Comparison of ENCODE assay signal across 9 cellular contexts in the genomic region with DNA sequence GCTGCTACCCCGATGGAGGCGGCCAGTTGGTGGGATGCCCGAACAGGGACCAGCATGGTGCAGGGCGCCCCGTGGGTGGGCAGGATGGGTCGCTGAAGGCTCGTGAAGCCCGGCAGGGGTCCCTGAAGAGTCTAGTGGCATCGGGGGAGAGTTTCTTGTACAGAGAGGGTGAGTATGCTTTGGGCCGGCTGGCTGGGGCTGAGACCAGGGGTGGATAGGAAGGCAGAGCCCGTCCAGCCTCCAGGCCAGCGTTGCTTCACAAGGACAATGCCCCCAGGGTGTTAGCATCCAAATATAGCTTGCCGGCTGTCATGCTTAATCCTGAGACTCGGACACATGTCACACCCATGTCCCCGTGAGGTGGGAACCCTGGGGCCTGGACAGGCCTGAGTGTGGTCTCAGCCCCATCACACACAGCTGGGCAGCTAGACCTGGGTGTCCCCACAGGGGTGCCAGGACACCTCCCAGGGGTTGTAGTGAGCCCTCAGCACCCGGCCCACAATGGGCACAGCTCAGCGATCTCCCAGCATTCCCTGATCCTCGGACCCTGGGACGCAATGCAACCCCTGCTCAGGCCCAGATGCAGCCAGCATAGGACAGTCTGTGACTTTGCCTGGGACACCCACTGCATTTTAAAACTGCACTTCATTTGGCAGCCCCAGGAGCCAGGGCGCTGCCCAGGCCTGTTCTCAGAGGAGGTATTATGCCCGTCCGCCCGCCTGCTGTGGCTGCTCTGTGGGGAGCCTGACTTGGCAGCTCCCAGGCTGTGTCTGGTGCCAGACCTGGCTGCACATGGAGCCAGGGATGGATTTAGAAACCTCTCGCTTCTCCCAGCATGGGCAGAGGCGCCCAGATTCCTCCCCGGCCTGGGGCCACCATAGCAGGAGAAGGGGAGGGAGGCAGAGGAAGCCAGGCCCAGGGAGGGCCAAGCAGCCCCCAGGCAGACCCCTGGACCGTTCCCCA. TPM values are rescaled to one million over a fixed set of nuclear protein-coding genes. Genes with fewer than 3 reads are reported as not detected.
DNase-seq lines count a peak whose midpoint lies in the region; ATAC-seq and TF ChIP-seq lines count a peak whose summit lies in the region.
"Had no signal": no experiment of that assay in that cellular context is flagged by ENCODE, and none has a peak within 500 bp of the region (broad histone marks: within the 10 kb centered on the region; RNA-seq: fewer than 3 reads in every experiment).

No MANE protein-coding gene starts in this region.

- intact Hi-C loops in ascending aorta (cut with DNase I), result loop anchor here (10.0 kb wide), 1 partner anchor 829 kb away; no protein-coding TSS in a partner anchor

- peak overlapping the region in 4 of 6 donors; percentile 53 to 100 (median 88) for H3K27ac Mint-ChIP-seq in immature natural killer cell

- H3K4me3 ChIP-seq in MG63 (no peak overlapping the region), ascending aorta (no peak overlapping the region)

- H3K27ac ChIP-seq in ascending aorta (peak overlapping the region; percentile 96 to 99), substantia nigra (ENCODE audit: low read depth, low read length, poor library complexity, severe bottlenecking) (peak overlapping the region; percentile 45)

- H3K4me1 Mint-ChIP-seq in immature natural killer cell, result peaks cover 51 to 72% of the 10 kb centered on the region in 2 donors

- H3K27me3 ChIP-seq in MG63 (no peaks in the 10 kb centered on the region), ascending aorta (no peaks in the 10 kb centered on the region)

- no peak for ATAC-seq in HG02763 (IDR thresholded peaks at IDR 0.05; ENCODE audit: unreplicated experiment)

- no peak for TF ChIP-seq CTCF in ascending aorta (IDR thresholded peaks at IDR 0.05)

- H3K9me3 ChIP-seq in MG63 (no peaks in the 10 kb centered on the region), ascending aorta (no peaks in the 10 kb centered on the region)

- DNase-seq in MG63 (peak; percentile 96), ascending aorta (ENCODE audit: low spot score in 2 of 2) (peak; percentile 70 to 94), immature natural killer cell (no peak), substantia nigra (lab: John Stamatoyannopoulos, UW) (peak in 41 of 49 donors; percentile 22 to 86 (median 70)), NCI-H524 treated with DMSO at 0.1 percent for 48 hours (lab: John Stamatoyannopoulos, UW) (no peak)
- DNase-seq in central memory CD4-positive, alpha-beta T cell, result no peak
- no peak for DNase-seq in activated CD4-positive, alpha-beta T cell treated with anti-CD3 and anti-CD28 coated beads for 48 hours

- H3K4me1 ChIP-seq in ascending aorta, result peaks cover 40 to 80% of the 10 kb centered on the region in 2 donors

- H3K36me3 ChIP-seq in MG63 (peaks cover 34% of the 10 kb centered on the region), ascending aorta (peaks cover 1 to 8% of the 10 kb centered on the region in 2 donors)

- H3K4me3 Mint-ChIP-seq in immature natural killer cell, result no peak overlapping the region

- H3K9me3 Mint-ChIP-seq in immature natural killer cell, result no peaks in the 10 kb centered on the region

- H3K27me3 Mint-ChIP-seq in immature natural killer cell (ENCODE audit: low read depth in 3 of 3), result peaks cover 9 to 17% (median 12%) of the 10 kb centered on the region in 3 donors

- no peaks in the 10 kb centered on the region for H3K36me3 Mint-ChIP-seq in immature natural killer cell

RNA-seq across cellular contexts. Expression of a gene that starts 36.4 kb away (rescaled TPM):
- total RNA-seq in MG63 (2014; rRNA removed; shearing (Covaris generic); ENCODE audit: low replicate concordance), result 125 and 192 TPM in 2 replicates
- 191 TPM for total RNA-seq in ascending aorta
- 100 to 1,000 TPM in 1 of 3 donors, 10 to 100 TPM in 2; 70.8 to 292 (median 96.5) TPM for polyA plus RNA-seq in immature natural killer cell
- total RNA-seq: pulmonary artery endothelial cell had no signal

Comparison
In these comparisons a context has a peak if more than half of its experiments do, and no peak if none do; other contexts are left out.
1. DNase-seq: peak in MG63 (single experiment), ascending aorta (2 of 2) and substantia nigra (41 of 49); none in immature natural killer cell (0 of 3), NCI-H524 treated with DMSO at 0.1 percent for 48 hours (single experiment), central memory CD4-positive, alpha-beta T cell (single experiment) and activated CD4-positive, alpha-beta T cell treated with anti-CD3 and anti-CD28 coated beads for 48 hours (single experiment).